Comparison of ENCODE assay signal across 27 cellular contexts in genomic region chr10:215444-215843, GRCh38.
"Had no signal": no experiment of that assay in that cellular context is flagged by ENCODE, and none has a peak within 500 bp of the region (broad histone marks: within the 10 kb centered on the region; RNA-seq: fewer than 3 reads in every experiment).

No MANE protein-coding gene starts in this region.

- DNase-seq: stimulated activated CD4-positive, alpha-beta T cell treated with anti-CD3 and anti-CD28 coated beads, Interleukin-2, amount 100 ng/mL, for 48 hours; stimulated activated CD4-positive, alpha-beta T cell treated with anti-CD3 and anti-CD28 coated beads, Interleukin-4, amount 100 ng/mL, for 1 hour; stimulated activated CD4-positive, alpha-beta T cell treated with anti-CD3 and anti-CD28 coated beads, Interleukin-4, amount 100 ng/mL, for 24 hours; stimulated activated CD4-positive, alpha-beta T cell treated with anti-CD3 and anti-CD28 coated beads, Interleukin-4, amount 100 ng/mL, for 4 hours; stimulated activated CD8-positive, alpha-beta memory T cell treated with anti-CD3 and anti-CD28 coated beads, Interleukin-4, amount 100 ng/mL, for 48 hours; stimulated activated naive B cell treated with anti-CD40 and anti-IgM and Interleukin-4, amounts not matched to agents 10 μg/mL and 1 μg/mL and 100 μg/mL, for 72 hours; stimulated activated naive CD4-positive, alpha-beta T cell; stimulated activated naive CD4-positive, alpha-beta T cell treated with Interleukin-2 at 50 U/mL for 16 hours; stimulated activated naive CD8-positive, alpha-beta T cell treated with anti-CD3 and anti-CD28 coated beads, Interleukin-15, amount 100 ng/mL, for 72 hours; stimulated activated naive CD8-positive, alpha-beta T cell treated with anti-CD3 and anti-CD28 coated beads, Interleukin-15, Interleukin-2, amounts not matched to agents 100 U/mL and 50 U/mL, for 24 hours; stomach; substantia nigra; testis; thyroid gland; tibial artery; transverse colon; trophoblast cell; upper lobe of left lung; upper lobe of right lung; uterus had no signal

- H3K27ac ChIP-seq: stomach, suprapubic skin, testis, thoracic aorta, thyroid gland, tibial artery, tibial nerve, transverse colon, upper lobe of left lung, upper lobe of right lung, uterus, vagina had no signal

- H3K9me3 ChIP-seq: stomach, suprapubic skin, testis, thoracic aorta, thyroid gland, tibial artery, tibial nerve, transverse colon, upper lobe of left lung, upper lobe of right lung, uterus, vagina had no signal

- H3K27me3 ChIP-seq: stomach, suprapubic skin, testis, thyroid gland, tibial artery, tibial nerve, transverse colon, upper lobe of left lung, upper lobe of right lung, uterus, vagina had no signal

- H3K4me1 ChIP-seq: testis, uterus had no signal

- H3K4me3 ChIP-seq: stomach, suprapubic skin, testis, thoracic aorta, thyroid gland, tibial artery, tibial nerve, transverse colon, upper lobe of left lung, upper lobe of right lung, uterus, vagina had no signal

- FAIRE-seq: urothelium cell line had no signal

- H3K36me3 ChIP-seq: vagina had no signal

- ATAC-seq: stimulated activated effector memory CD8-positive, alpha-beta T cell treated with anti-CD3 and anti-CD28 coated beads, Interleukin-12 subunit alpha, Interleukin-12 subunit beta, amount 100 ng/mL, for 72 hours; stimulated activated memory B cell treated with anti-CD40 and anti-IgM and Interleukin-4, amounts not matched to agents 10 μg/mL and 1 μg/mL and 100 μg/mL, for 72 hours; stimulated activated naive B cell treated with anti-CD40 and anti-IgM and Interleukin-4, amounts not matched to agents 10 μg/mL and 1 μg/mL and 100 μg/mL, for 72 hours; stimulated activated naive CD8-positive, alpha-beta T cell treated with anti-CD3 and anti-CD28 coated beads, Interleukin-15, amount 100 ng/mL, for 72 hours; stimulated activated naive CD8-positive, alpha-beta T cell treated with anti-CD3 and anti-CD28 coated beads, Interleukin-15, Interleukin-2, amounts not matched to agents 100 U/mL and 50 U/mL, for 24 hours; upper lobe of right lung had no signal
